Comparison of ENCODE assay signal across 15 cellular contexts in genomic region chr15:47116698-47117097, GRCh38.
DNase-seq lines count a peak whose midpoint lies in the region; ATAC-seq and TF ChIP-seq lines count a peak whose summit lies in the region.
"Had no signal": no experiment of that assay in that cellular context is flagged by ENCODE, and none has a peak within 500 bp of the region (broad histone marks: within the 10 kb centered on the region; RNA-seq: fewer than 3 reads in every experiment).

No MANE protein-coding gene starts in this region.

- no peak overlapping the region for H3K27ac Mint-ChIP-seq in HFFc6
- H3K27ac Mint-ChIP-seq in mesothelial cell of epicardium: no peak overlapping the region
- H3K27ac Mint-ChIP-seq in type B pancreatic cell: no peak overlapping the region
- H3K27ac Mint-ChIP-seq in activated T-helper 1 cell treated with anti-CD3 and anti-CD28 coated beads, Interleukin-12 subunit alpha, Interleukin-12 subunit beta, Interleukin-2, Interleukin-4 antibody, amounts not matched to agents 30 ng/mL and 10 ng/mL and 1 ng/mL, durations not matched to agents 14 hours and 24 hours and 36 hours: no peak overlapping the region
- H3K27ac Mint-ChIP-seq: B cell; CD4-positive, alpha-beta T cell; H9 had no signal

- H3K4me1 Mint-ChIP-seq in HFFc6 (ENCODE audit: low read depth) (no peaks in the 10 kb centered on the region), mesothelial cell of epicardium (no peaks in the 10 kb centered on the region), type B pancreatic cell (ENCODE audit: unreplicated experiment) (no peaks in the 10 kb centered on the region)
- H3K4me1 Mint-ChIP-seq in activated T-helper 1 cell treated with anti-CD3 and anti-CD28 coated beads, Interleukin-12 subunit alpha, Interleukin-12 subunit beta, Interleukin-2, Interleukin-4 antibody, amounts not matched to agents 30 ng/mL and 10 ng/mL and 1 ng/mL, durations not matched to agents 14 hours and 24 hours and 36 hours (ENCODE audit: low read depth): no peaks in the 10 kb centered on the region
- H3K4me1 Mint-ChIP-seq: B cell, H9 had no signal

- peak; percentile 45 for TF ChIP-seq CTCF in HFFc6 (IDR thresholded peaks at IDR 0.05)
- peak; percentile 6 for TF ChIP-seq CTCF in cardiac fibroblast (IDR thresholded peaks at IDR 0.05; ENCODE audit: low read depth, low read length)
- peak; percentile 67 for TF ChIP-seq CTCF in mesothelial cell of epicardium (IDR thresholded peaks at IDR 0.05; ENCODE audit: unreplicated experiment)
- peak; percentile 58 for TF ChIP-seq CTCF in type B pancreatic cell (conservative IDR thresholded peaks at IDR 0.05)

- H3K4me3 Mint-ChIP-seq in HFFc6 (no peak overlapping the region), mesothelial cell of epicardium (no peak overlapping the region), type B pancreatic cell (no peak overlapping the region)
- H3K4me3 Mint-ChIP-seq in activated T-helper 1 cell treated with anti-CD3 and anti-CD28 coated beads, Interleukin-12 subunit alpha, Interleukin-12 subunit beta, Interleukin-2, Interleukin-4 antibody, amounts not matched to agents 30 ng/mL and 10 ng/mL and 1 ng/mL, durations not matched to agents 14 hours and 24 hours and 36 hours: no peak overlapping the region
- H3K4me3 Mint-ChIP-seq: B cell; CD4-positive, alpha-beta T cell; H9 had no signal

- intact Hi-C loops in activated T-helper 1 cell treated with anti-CD3 and anti-CD28 coated beads, Interleukin-12 subunit alpha, Interleukin-12 subunit beta, Interleukin-2, Interleukin-4 antibody, amounts not matched to agents 30 ng/mL and 10 ng/mL and 1 ng/mL, durations not matched to agents 14 hours and 24 hours and 36 hours (cut with micrococcal nuclease): no loop called here

- no peak for ATAC-seq in GM18868 (IDR thresholded peaks at IDR 0.05; ENCODE audit: unreplicated experiment)

- H3K27me3 Mint-ChIP-seq in HFFc6 (ENCODE audit: insufficient read depth) (no peaks in the 10 kb centered on the region), mesothelial cell of epicardium (ENCODE audit: low read depth) (no peaks in the 10 kb centered on the region), type B pancreatic cell (no peaks in the 10 kb centered on the region)
- H3K27me3 Mint-ChIP-seq in activated T-helper 1 cell treated with anti-CD3 and anti-CD28 coated beads, Interleukin-12 subunit alpha, Interleukin-12 subunit beta, Interleukin-2, Interleukin-4 antibody, amounts not matched to agents 30 ng/mL and 10 ng/mL and 1 ng/mL, durations not matched to agents 14 hours and 24 hours and 36 hours (ENCODE audit: insufficient read depth): no peaks in the 10 kb centered on the region
- H3K27me3 Mint-ChIP-seq: B cell; CD4-positive, alpha-beta T cell had no signal

- H3K4me3 ChIP-seq in cardiac fibroblast (replicated peaks in 1 of 2; ENCODE audit: low read depth in 2 of 2, low read length in 2 of 2): no peak overlapping the region

- H3K36me3 Mint-ChIP-seq in HFFc6 (ENCODE audit: low read depth): no peaks in the 10 kb centered on the region
- peaks cover 2% of the 10 kb centered on the region for H3K36me3 Mint-ChIP-seq in mesothelial cell of epicardium
- no peaks in the 10 kb centered on the region for H3K36me3 Mint-ChIP-seq in type B pancreatic cell
- no peaks in the 10 kb centered on the region for H3K36me3 Mint-ChIP-seq in activated T-helper 1 cell treated with anti-CD3 and anti-CD28 coated beads, Interleukin-12 subunit alpha, Interleukin-12 subunit beta, Interleukin-2, Interleukin-4 antibody, amounts not matched to agents 30 ng/mL and 10 ng/mL and 1 ng/mL, durations not matched to agents 14 hours and 24 hours and 36 hours (ENCODE audit: low read depth)

- no peak for DNase-seq in HFFc6
- DNase-seq in cardiac fibroblast (ENCODE audit: low read depth in 2 of 2): no peak
- no peak for DNase-seq in mesothelial cell of epicardium (ENCODE audit: low spot score in 2 of 2, unreplicated experiment in 2 of 2)
- DNase-seq in type B pancreatic cell (ENCODE audit: extremely low spot score, unreplicated experiment): no peak
- DNase-seq in activated T-helper 1 cell treated with anti-CD3 and anti-CD28 coated beads, Interleukin-12 subunit alpha, Interleukin-12 subunit beta, Interleukin-2, Interleukin-4 antibody, amounts not matched to agents 30 ng/mL and 10 ng/mL and 1 ng/mL, durations not matched to agents 14 hours and 24 hours and 36 hours (ENCODE audit: low spot score): no peak
- DNase-seq in activated CD4-positive, CD25-positive, alpha-beta regulatory T cell (lab: John Stamatoyannopoulos, UW): no peak
- DNase-seq: C1 segment of cervical spinal cord; Calu3; CD4-positive, alpha-beta T cell; DMS 273 treated with DMSO at 0.1 percent for 48 hours; GOT3; H9; IMR-90 had no signal

- peaks cover 10% of the 10 kb centered on the region for H3K9me3 Mint-ChIP-seq in HFFc6
- H3K9me3 Mint-ChIP-seq in mesothelial cell of epicardium: peaks cover 33% of the 10 kb centered on the region
- H3K9me3 Mint-ChIP-seq in type B pancreatic cell: peaks cover 4% of the 10 kb centered on the region
- H3K9me3 Mint-ChIP-seq in activated T-helper 1 cell treated with anti-CD3 and anti-CD28 coated beads, Interleukin-12 subunit alpha, Interleukin-12 subunit beta, Interleukin-2, Interleukin-4 antibody, amounts not matched to agents 30 ng/mL and 10 ng/mL and 1 ng/mL, durations not matched to agents 14 hours and 24 hours and 36 hours: peaks cover 31% of the 10 kb centered on the region

Comparison
In these comparisons a context has a peak if more than half of its experiments do, and no peak if none do; other contexts are left out.
1. CTCF ChIP-seq: peak in every context shown above with its lines; median percentile 67 in mesothelial cell of epicardium; 58 in type B pancreatic cell; 45 in HFFc6; 6 in cardiac fibroblast.